Comparison of ENCODE assay signal across 27 cellular contexts in the genomic region with DNA sequence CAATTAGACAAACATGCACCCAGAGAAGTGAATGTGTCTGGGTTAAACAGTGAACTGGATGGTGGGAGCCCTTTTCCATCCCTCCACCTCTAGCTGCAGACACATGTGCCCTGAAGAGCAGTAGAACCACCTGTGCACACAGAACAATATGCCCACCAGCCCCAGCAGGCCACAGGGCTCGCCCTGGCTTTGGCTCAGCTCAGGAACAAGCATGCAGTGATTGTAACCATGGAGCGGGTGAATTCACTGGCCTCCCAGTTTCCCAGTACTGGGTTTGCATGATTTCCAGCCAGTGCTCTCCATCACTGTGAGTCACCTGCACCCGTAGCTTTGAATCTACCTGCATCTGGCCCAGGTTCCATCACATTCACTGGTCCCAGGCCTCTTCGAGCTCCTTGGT. TPM values are rescaled to one million over a fixed set of nuclear protein-coding genes. Genes with fewer than 3 reads are reported as not detected.
"Had no signal": no experiment of that assay in that cellular context is flagged by ENCODE, and none has a peak within 500 bp of the region (broad histone marks: within the 10 kb centered on the region; RNA-seq: fewer than 3 reads in every experiment).

No MANE protein-coding gene starts in this region.

- DNase-seq: Karpas-422, MM.1S, NCI-H1048, NCI-H1105 treated with DMSO at 0.1 percent for 48 hours, NCI-H1436, NCI-H146, NCI-H187, NCI-H1930, NCI-H2029 treated with DMSO at 0.1 percent for 48 hours, NCI-H2081 treated with DMSO at 0.1 percent for 48 hours, NCI-H2107, NCI-H2171, NCI-H226, NCI-H510A, NCI-H524, NCI-H526, NCI-H774, PC-9, SHP77, SIG-M5, SJCRH30, T-cell had no signal

- ATAC-seq: Panc1, Right ventricle myocardium inferior, SK-N-SH treated with all-trans-retinoic acid at 6 μM for 48 hours, T-cell had no signal

RNA-seq across cellular contexts. Expression of gene GPR179, which starts 5.2 kb away (rescaled TPM):
- total RNA-seq: LHCN-M2, Right ventricle myocardium inferior, RPMI7951, SJCRH30 had no signal
